In genomic region chr17:22305356-22306071, GRCh38 we compare ENCODE assay signal across 5 cellular contexts.
"Had no signal": no experiment of that assay in that cellular context is flagged by ENCODE, and none has a peak within 500 bp of the region (broad histone marks: within the 10 kb centered on the region; RNA-seq: fewer than 3 reads in every experiment).

No MANE protein-coding gene starts in this region.

- H3K36me3 Mint-ChIP-seq: IgD-negative memory B cell had no signal

- H3K4me3 Mint-ChIP-seq: HFFc6, IgD-negative memory B cell had no signal

- H3K27me3 Mint-ChIP-seq: IgD-negative memory B cell had no signal

- DNase-seq: GM23248, GOT3, H7, HFFc6 had no signal

- H3K27ac Mint-ChIP-seq: HFFc6, IgD-negative memory B cell had no signal
